Comparison of ENCODE assay signal across 13 cellular contexts in the genomic region with DNA sequence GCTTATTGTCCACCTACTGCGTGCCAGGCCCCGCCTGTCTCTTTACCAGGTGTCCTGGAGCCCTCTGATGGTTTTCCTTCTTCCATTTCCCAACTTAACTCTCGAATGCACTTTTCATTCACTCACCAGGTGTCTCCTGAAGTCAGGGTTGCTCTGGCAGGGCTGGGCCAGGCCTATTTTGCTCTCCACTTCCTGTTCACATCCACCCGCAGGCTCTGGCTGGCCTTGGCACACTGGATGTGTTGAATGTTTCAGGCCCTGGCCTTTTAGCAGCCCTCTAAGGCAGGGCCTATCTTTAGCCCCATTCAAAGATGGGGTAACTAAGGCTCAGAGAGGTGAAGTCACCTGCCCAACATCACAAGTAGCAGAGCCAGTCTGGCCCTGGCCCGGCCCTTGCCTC. TPM values are rescaled to one million over a fixed set of nuclear protein-coding genes. Genes with fewer than 3 reads are reported as not detected.
DNase-seq lines count a peak whose midpoint lies in the region; ATAC-seq and TF ChIP-seq lines count a peak whose summit lies in the region.
"Had no signal": no experiment of that assay in that cellular context is flagged by ENCODE, and none has a peak within 500 bp of the region (broad histone marks: within the 10 kb centered on the region; RNA-seq: fewer than 3 reads in every experiment).

No MANE protein-coding gene starts in this region.

- POLR2A ChIA-PET in HEK293T (lab: Yijun Ruan, JAX) = interaction anchor here (0.6 kb wide), 1 partner anchor 737 kb away, joined by 5 read pairs; no protein-coding TSS in a partner anchor

- H3K4me1 Mint-ChIP-seq in activated naive CD4-positive, alpha-beta T cell treated with anti-CD3 and anti-CD28 coated beads, Interleukin-2, amount 50 U/mL, for 24 hours = peaks cover 83% of the 10 kb centered on the region
- peaks cover 35% of the 10 kb centered on the region for H3K4me1 Mint-ChIP-seq in memory B cell

- no peak overlapping the region for H3K4ac ChIP-seq in mesendoderm (ENCODE audit: low read depth, low read length)

- H3K4me1 ChIP-seq in body of pancreas = peaks cover 12% of the 10 kb centered on the region
- peaks cover 21 to 42% (median 22%) of the 10 kb centered on the region in 4 donors for H3K4me1 ChIP-seq in transverse colon
- H3K4me1 ChIP-seq in mesendoderm (ENCODE audit: control insufficient read depth, low read depth, low read length) = no peaks in the 10 kb centered on the region

- no peak overlapping the region for H3K23ac ChIP-seq in mesendoderm (ENCODE audit: low read length)

- H3K18ac ChIP-seq in mesendoderm (ENCODE audit: low read length) = no peak overlapping the region

- peaks cover 8% of the 10 kb centered on the region for H3K79me1 ChIP-seq in mesendoderm (ENCODE audit: low read length)

- no peak overlapping the region for H2AK5ac ChIP-seq in mesendoderm (ENCODE audit: low read length)

- no peak overlapping the region for H3K56ac ChIP-seq in mesendoderm (ENCODE audit: low read length)

- CTCF ChIA-PET in HEK293T (lab: Yijun Ruan, JAX) = no interaction called here

- H3K36me3 ChIP-seq in body of pancreas (replicated peaks in 1 of 2; ENCODE audit: insufficient read depth in 1 of 2, low read depth in 2 of 2) (no peaks in the 10 kb centered on the region), transverse colon (peaks cover 0 to 16% (median 4%) of the 10 kb centered on the region in 4 donors), mesendoderm (ENCODE audit: control insufficient read depth, insufficient read depth, low read length) (peaks cover 2% of the 10 kb centered on the region)
- H3K36me3 ChIP-seq: ovary had no signal

- in situ Hi-C loops in transverse colon (cut with MboI; ENCODE audit: low pct_ligation_motif_present in 1 of 4, low pct_unique_long_range_greater_than_20kb in 1 of 4, low sequenced_read_pairs in 3 of 4) = no loop called here

- WGBS in body of pancreas, 2 donors = 76 to 79% methylated on average over 4 to 5 of the region's 5 CpGs
- 67% methylated on average over 5 of the region's 5 CpGs; no CpG with 5 or more reads in 1 of the 2 donors for WGBS in transverse colon (ENCODE audit: low coverage in 1 of 2), 2 donors
- no CpG with 5 or more reads among the region's 5 CpGs for WGBS in mesendoderm (ENCODE audit: extremely low coverage, insufficient coverage, low lambda C conversion rate)

- no peak overlapping the region for H4K5ac ChIP-seq in mesendoderm (ENCODE audit: low read length)

- H3K9me3 ChIP-seq in body of pancreas = no peaks in the 10 kb centered on the region
- H3K9me3 ChIP-seq in transverse colon = no peaks in the 10 kb centered on the region
- H3K9me3 ChIP-seq: ovary had no signal

- H3K27me3 Mint-ChIP-seq in activated naive CD4-positive, alpha-beta T cell treated with anti-CD3 and anti-CD28 coated beads, Interleukin-2, amount 50 U/mL, for 24 hours = no peaks in the 10 kb centered on the region
- no peaks in the 10 kb centered on the region for H3K27me3 Mint-ChIP-seq in memory B cell

- TF ChIP-seq CTCF in body of pancreas (IDR thresholded peaks at IDR 0.05) (no peak), transverse colon (IDR thresholded peaks at IDR 0.05) (no peak)

- H4K8ac ChIP-seq in mesendoderm (ENCODE audit: low read depth, low read length) = no peak overlapping the region

- H3K9me3 Mint-ChIP-seq in activated naive CD4-positive, alpha-beta T cell treated with anti-CD3 and anti-CD28 coated beads, Interleukin-2, amount 50 U/mL, for 24 hours = no peaks in the 10 kb centered on the region
- H3K9me3 Mint-ChIP-seq in memory B cell = no peaks in the 10 kb centered on the region

- no peak overlapping the region for H2BK120ac ChIP-seq in mesendoderm (ENCODE audit: low read depth, low read length)

- no peak overlapping the region for H3K4me2 ChIP-seq in mesendoderm (ENCODE audit: low read length)

- peak overlapping the region; percentile 94 for H3K27ac Mint-ChIP-seq in activated naive CD4-positive, alpha-beta T cell treated with anti-CD3 and anti-CD28 coated beads, Interleukin-2, amount 50 U/mL, for 24 hours
- peak overlapping the region; percentile 67 for H3K27ac Mint-ChIP-seq in memory B cell

- ATAC-seq in body of pancreas (no peak), memory B cell (ENCODE audit: low read depth) (no peak)
- ATAC-seq: Panc1 had no signal

- TF ChIP-seq POLR2A in body of pancreas (IDR thresholded peaks at IDR 0.05) (no peak), transverse colon (IDR thresholded peaks at IDR 0.05) (no peak)

- H3K27me3 ChIP-seq in body of pancreas (no peaks in the 10 kb centered on the region), transverse colon (no peaks in the 10 kb centered on the region), mesendoderm (ENCODE audit: insufficient read depth, low read length, poor library complexity) (no peaks in the 10 kb centered on the region)
- H3K27me3 ChIP-seq: ovary had no signal

- no peak overlapping the region for H3K4me3 ChIP-seq in body of pancreas
- H3K4me3 ChIP-seq in transverse colon = no peak overlapping the region
- H3K4me3 ChIP-seq in mesendoderm (ENCODE audit: low read length) = no peak overlapping the region
- H3K4me3 ChIP-seq: ovary had no signal

- peaks cover 8% of the 10 kb centered on the region for H3K36me3 Mint-ChIP-seq in activated naive CD4-positive, alpha-beta T cell treated with anti-CD3 and anti-CD28 coated beads, Interleukin-2, amount 50 U/mL, for 24 hours
- H3K36me3 Mint-ChIP-seq in memory B cell = peaks cover 16% of the 10 kb centered on the region

- no peak overlapping the region for H2BK15ac ChIP-seq in mesendoderm (replicated peaks; ENCODE audit: low read depth)

- intact Hi-C loops in body of pancreas (cut with DNase I) = no loop called here
- intact Hi-C loops in transverse colon (cut with DNase I; ENCODE audit: low total_unique reads) = no loop called here

- peak overlapping the region; percentile 42 for H3K4me3 Mint-ChIP-seq in activated naive CD4-positive, alpha-beta T cell treated with anti-CD3 and anti-CD28 coated beads, Interleukin-2, amount 50 U/mL, for 24 hours
- H3K4me3 Mint-ChIP-seq in memory B cell = no peak overlapping the region

- H2BK5ac ChIP-seq in mesendoderm (ENCODE audit: low read length) = no peak overlapping the region

- H3K79me2 ChIP-seq in mesendoderm (ENCODE audit: control insufficient read depth, insufficient read depth, low read length) = peaks cover 17% of the 10 kb centered on the region

- no peak for TF ChIP-seq EP300 in transverse colon (IDR thresholded peaks at IDR 0.05; ENCODE audit: low read depth)

- peak overlapping the region in 3 of 4 donors; percentile 17 to 45 (median 26) for H3K27ac ChIP-seq in body of pancreas
- peak overlapping the region in 3 of 4 donors; percentile 30 to 46 (median 37) for H3K27ac ChIP-seq in transverse colon
- no peak overlapping the region for H3K27ac ChIP-seq in mesendoderm (ENCODE audit: low read depth, low read length)
- H3K27ac ChIP-seq: ovary, VCaP had no signal

- DNase-seq in activated naive CD4-positive, alpha-beta T cell (lab: John Stamatoyannopoulos, UW) = no peak
- no peak for DNase-seq in body of pancreas
- no peak for DNase-seq in memory B cell (ENCODE audit: low spot score in 2 of 2)
- DNase-seq in transverse colon = no peak
- DNase-seq in NAMALWA (ENCODE audit: low spot score) = no peak
- no peak for DNase-seq in HEK293T (ENCODE audit: extremely low spot score)
- DNase-seq in mesendoderm = no peak
- DNase-seq: HCEC 1CT, Karpas-422, ovary had no signal

- H3K9ac ChIP-seq in mesendoderm (ENCODE audit: low read length) = no peak overlapping the region

TF ChIP-seq in HEK293T, 16 proteins besides CTCF, POLR2A, EP300 and RAD21:
- TF ChIP-seq PKNOX1 (IDR thresholded peaks at IDR 0.05) (no peak), FOXK2 (IDR thresholded peaks at IDR 0.05) (no peak), SUZ12 (IDR thresholded peaks at IDR 0.05) (no peak), ARNT (IDR thresholded peaks at IDR 0.05) (no peak), HDGF (IDR thresholded peaks at IDR 0.05; ENCODE audit: borderline replicate concordance) (no peak), ZNF384 (IDR thresholded peaks at IDR 0.05) (no peak), SP1 (IDR thresholded peaks at IDR 0.05) (no peak), FOXM1 (IDR thresholded peaks at IDR 0.05; ENCODE audit: borderline replicate concordance) (no peak), TARDBP (IDR thresholded peaks at IDR 0.05) (no peak), L3MBTL2 (conservative IDR thresholded peaks at IDR 0.05) (no peak), FOXA1 (IDR thresholded peaks at IDR 0.05) (no peak), LEF1 (IDR thresholded peaks at IDR 0.05; ENCODE audit: borderline replicate concordance) (no peak), CTBP1 (IDR thresholded peaks at IDR 0.05; ENCODE audit: borderline replicate concordance) (no peak)

RNA-seq across cellular contexts. Expression of gene LRRC8A, which starts 16.4 kb away (rescaled TPM):
- 10 to 100 TPM; 21.0 to 23.7 TPM for total RNA-seq in body of pancreas
- total RNA-seq in transverse colon = 100 to 1,000 TPM in 1 of 4 donors, 10 to 100 TPM in 3; 29.4 to 116 (median 35.5) TPM
- 52.4 TPM for polyA plus RNA-seq in mesendoderm (2013, experiment 1 of 2)
- 53.7 TPM for polyA plus RNA-seq in mesendoderm (2013, experiment 2 of 2)

RNA-seq across cellular contexts. Expression of gene KYAT1, which starts 16.6 kb away (rescaled TPM):
- total RNA-seq in body of pancreas (1 to 10 TPM; 2.6 to 4.3 TPM), transverse colon (1 to 10 TPM in 2 of 4 donors, not detected in 2; 1.6 to 3.5 TPM)
- 4.8 TPM for polyA plus RNA-seq in mesendoderm (2013, experiment 1 of 2)
- polyA plus RNA-seq in mesendoderm (2013, experiment 2 of 2) = 5.4 TPM

RNA-seq across cellular contexts. Expression of gene PHYHD1, which starts 22.4 kb away (rescaled TPM):
- 10 to 100 TPM; 48.8 to 65.3 TPM for total RNA-seq in body of pancreas
- total RNA-seq in transverse colon = 10 to 100 TPM in 1 of 4 donors, 1 to 10 TPM in 3; 3.2 to 22.4 (median 5.5) TPM
- 9.4 TPM for polyA plus RNA-seq in mesendoderm (2013, experiment 1 of 2)
- polyA plus RNA-seq in mesendoderm (2013, experiment 2 of 2) = 8.5 TPM

RNA-seq across cellular contexts. Expression of gene DOLK, which starts 49.0 kb away (rescaled TPM):
- 10 to 100 TPM in 1 of 2 donors, 1 to 10 TPM in 1; 8.0 to 12.2 TPM for total RNA-seq in body of pancreas
- total RNA-seq in transverse colon = 10 to 100 TPM in 3 of 4 donors, 1 to 10 TPM in 1; 9.2 to 20.6 (median 11.7) TPM
- polyA plus RNA-seq in mesendoderm (2013, experiment 1 of 2) = 17.4 TPM
- 17.8 TPM for polyA plus RNA-seq in mesendoderm (2013, experiment 2 of 2)

RNA-seq across cellular contexts. Expression of gene NUP188, which starts 49.1 kb away (rescaled TPM):
- total RNA-seq in body of pancreas (10 to 100 TPM; 15.2 to 18.9 TPM), transverse colon (10 to 100 TPM; 18.0 to 79.3 (median 38.4) TPM)
- 41.8 TPM for polyA plus RNA-seq in mesendoderm (2013, experiment 1 of 2)
- polyA plus RNA-seq in mesendoderm (2013, experiment 2 of 2) = 41.3 TPM
